In genomic region chr6:134178230-134179044, GRCh38 we compare ENCODE assay signal across 7 cellular contexts.
A peak's percentile ranks its signal among the peaks of the same experiment; 100 is the strongest.
DNase-seq lines count a peak whose midpoint lies in the region; ATAC-seq and TF ChIP-seq lines count a peak whose summit lies in the region.

No MANE protein-coding gene starts in this region.

- TF ChIP-seq CTCF in coronary artery (IDR thresholded peaks at IDR 0.05) = peak; percentile 68

- H3K4me3 ChIP-seq in coronary artery = peak overlapping the region; percentile 70

- peak; percentile 18 for ATAC-seq in GM21390 (IDR thresholded peaks at IDR 0.05; ENCODE audit: unreplicated experiment)

- DNase-seq in NCI-H460 (ENCODE audit: extremely low read depth, low read depth) = peak; percentile 92
- peak; percentile 85 for DNase-seq in activated CD4-positive, alpha-beta T cell treated with anti-CD3 and anti-CD28 coated beads, Interleukin-2, amount 50 U/mL, for 1 hour
- peak; percentile 90 for DNase-seq in coronary artery (ENCODE audit: low spot score)
- DNase-seq in kidney tubule cell (ENCODE audit: low spot score) = peak; percentile 94
- peak; percentile 66 to 71 for DNase-seq in stimulated activated CD4-positive, alpha-beta T cell treated with anti-CD3 and anti-CD28 coated beads, Interleukin-15, amount 100 ng/mL, for 48 hours (ENCODE audit: low read depth in 2 of 2)
- DNase-seq in NCI-H1694 (lab: John Stamatoyannopoulos, UW) = no peak

- peak overlapping the region; percentile 36 to 98 for H3K27ac ChIP-seq in coronary artery
